ENCODE assay signal across 8 cellular contexts in the genomic region with DNA sequence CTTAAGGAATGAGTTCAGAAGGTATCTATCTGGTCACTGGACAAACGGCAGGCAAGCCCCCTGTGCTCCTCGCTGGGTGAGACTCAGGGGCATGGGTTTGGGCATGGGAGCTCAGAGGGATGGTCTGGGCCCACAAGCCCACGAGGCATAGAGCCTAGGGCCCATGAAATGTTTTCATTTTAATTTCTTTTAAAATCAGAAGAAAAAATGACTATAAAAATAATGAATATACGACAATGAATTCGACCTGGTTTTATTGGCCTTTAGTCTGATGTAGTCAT.
DNase-seq lines count a peak whose midpoint lies in the region; ATAC-seq and TF ChIP-seq lines count a peak whose summit lies in the region.

No MANE protein-coding gene starts in this region.

- H3K36me3 ChIP-seq in heart left ventricle (peaks cover 0 to 8% (median 0%) of the 10 kb centered on the region in 9 donors), mesenchymal stem cell (ENCODE audit: control insufficient read depth in 1 of 2, insufficient read depth in 2 of 2, low read depth in 1 of 2, low read length in 2 of 2) (peaks cover 10 to 33% of the 10 kb centered on the region in 2 experiments), urinary bladder (ENCODE audit: insufficient read depth) (no peaks in the 10 kb centered on the region)

- H4K91ac ChIP-seq in mesenchymal stem cell (ENCODE audit: low read length) = no peak overlapping the region

- H3K9me3 ChIP-seq in heart left ventricle (no peaks in the 10 kb centered on the region), mesenchymal stem cell (ENCODE audit: control insufficient read depth, low read length) (no peaks in the 10 kb centered on the region)

- no peak overlapping the region for H2BK12ac ChIP-seq in mesenchymal stem cell (ENCODE audit: low read length in 2 of 2)

- H2BK120ac ChIP-seq in mesenchymal stem cell (ENCODE audit: low read depth, low read length) = no peak overlapping the region

- TF ChIP-seq CTCF in heart left ventricle (IDR thresholded peaks at IDR 0.05) (no peak), astrocyte of the spinal cord (IDR thresholded peaks at IDR 0.05; ENCODE audit: low read depth, low read length) (no peak)

- H3K27ac ChIP-seq in heart left ventricle = peak overlapping the region; percentile 98 to 100 (median 100)
- H3K27ac ChIP-seq in mesenchymal stem cell (ENCODE audit: low read length, poor library complexity, severe bottlenecking) = no peak overlapping the region
- H3K27ac ChIP-seq in urinary bladder (ENCODE audit: low read depth) = peak overlapping the region; percentile 86

- no peak overlapping the region for H3K23ac ChIP-seq in mesenchymal stem cell (ENCODE audit: low read length in 2 of 2)

- H2BK5ac ChIP-seq in mesenchymal stem cell (ENCODE audit: low read depth, low read length, poor library complexity, severe bottlenecking) = no peak overlapping the region

- H3K4me3 ChIP-seq in heart left ventricle = peak overlapping the region; percentile 45 to 89 (median 78)
- peak overlapping the region; percentile 47 for H3K4me3 ChIP-seq in astrocyte of the spinal cord (ENCODE audit: low read depth, low read length)
- peak overlapping the region in 1 of 2 experiments; percentile 87 for H3K4me3 ChIP-seq in mesenchymal stem cell (ENCODE audit: insufficient read depth in 1 of 2, low read depth in 1 of 2, low read length in 2 of 2)
- H3K4me3 ChIP-seq in urinary bladder (ENCODE audit: low read depth, low read length) = peak overlapping the region; percentile 76

- H4K8ac ChIP-seq in mesenchymal stem cell (ENCODE audit: low read length) = no peak overlapping the region

- DNase-seq in heart left ventricle (no peak), left ventricle myocardium superior (no peak), astrocyte of the spinal cord (ENCODE audit: low read depth, low spot score) (peak; percentile 14), mesenchymal stem cell (no peak), NK-92 (lab: John Stamatoyannopoulos, UW; ENCODE audit: unreplicated experiment) (no peak), DMS 273 treated with DMSO at 0.1 percent for 48 hours (lab: John Stamatoyannopoulos, UW) (no peak), RKO (ENCODE audit: low spot score) (no peak)

- H3K14ac ChIP-seq in mesenchymal stem cell (ENCODE audit: low read length in 2 of 2) = no peak overlapping the region

- no peak overlapping the region for H3K4me2 ChIP-seq in mesenchymal stem cell (ENCODE audit: low read length, poor library complexity, severe bottlenecking)

- no peak overlapping the region for H2BK15ac ChIP-seq in mesenchymal stem cell (ENCODE audit: low read depth, poor library complexity, severe bottlenecking)

- H3K4ac ChIP-seq in mesenchymal stem cell (ENCODE audit: low read depth in 1 of 2, low read length in 2 of 2) = no peak overlapping the region

- intact Hi-C loops in heart left ventricle (cut with DNase I) (loop anchor here in 2 of 10 donors (2.0 kb wide), 2 partner anchors 14 to 16 kb away; no protein-coding TSS in a partner anchor), left ventricle myocardium superior (cut with micrococcal nuclease) (no loop called here)

- no peak overlapping the region for H3K18ac ChIP-seq in mesenchymal stem cell (ENCODE audit: low read depth in 1 of 2, low read length in 2 of 2)

- H3K27me3 ChIP-seq in heart left ventricle (no peaks in the 10 kb centered on the region), mesenchymal stem cell (ENCODE audit: control insufficient read depth in 1 of 2, insufficient read depth in 1 of 2, low read length in 2 of 2) (no peaks in the 10 kb centered on the region)

- ATAC-seq in heart left ventricle = no peak
- ATAC-seq in left ventricle myocardium superior = no peak

- H2AK5ac ChIP-seq in mesenchymal stem cell (ENCODE audit: low read length, severe bottlenecking) = no peak overlapping the region

- H3K4me1 ChIP-seq in heart left ventricle (peaks cover 22 to 93% (median 83%) of the 10 kb centered on the region in 12 donors), mesenchymal stem cell (ENCODE audit: control insufficient read depth, insufficient read depth, low read depth, low read length) (peaks cover 37% of the 10 kb centered on the region), urinary bladder (ENCODE audit: insufficient read depth) (no peaks in the 10 kb centered on the region)

- H2AFZ ChIP-seq in mesenchymal stem cell (ENCODE audit: low read depth, low read length) = no peak overlapping the region

- 15 to 30% (median 17%) methylated on average over 5 of the region's 5 CpGs for WGBS in heart left ventricle, 4 donors
- 84% methylated on average over 4 of the region's 5 CpGs for WGBS in mesenchymal stem cell
- 22% methylated on average over 5 of the region's 5 CpGs for WGBS in urinary bladder

- no peak for TF ChIP-seq POLR2A in heart left ventricle (IDR thresholded peaks at IDR 0.05)

- H3K79me1 ChIP-seq in mesenchymal stem cell (replicated peaks; ENCODE audit: low read length, poor library complexity, severe bottlenecking) = peaks cover 48% of the 10 kb centered on the region

- peak overlapping the region; percentile 95 for H3K9ac ChIP-seq in mesenchymal stem cell (ENCODE audit: low read length)

- in situ Hi-C loops in astrocyte of the spinal cord (cut with HindIII; ENCODE audit: low sequenced_read_pairs) = no loop called here
